9 cellular contexts compared by ENCODE assay signal in genomic region chr5:20985754-20986153, GRCh38.
"Had no signal": no experiment of that assay in that cellular context is flagged by ENCODE, and none has a peak within 500 bp of the region (broad histone marks: within the 10 kb centered on the region; RNA-seq: fewer than 3 reads in every experiment).

No MANE protein-coding gene starts in this region.

- H3K9ac ChIP-seq: GM23248 had no signal

- H3K4me1 Mint-ChIP-seq: GM23338, H9 had no signal

- ATAC-seq: GM23338, HCT116 had no signal

- H3K9me3 ChIP-seq: HAP-1 had no signal

- H3K4me1 ChIP-seq: HAP-1 had no signal

- H3K4me2 ChIP-seq: GM23338 had no signal

- H3K36me3 ChIP-seq: HAP-1 had no signal

- H3K27ac Mint-ChIP-seq: GM23338, H9, HFFc6 had no signal

- H3K4me3 Mint-ChIP-seq: GM23338, H9, HFFc6 had no signal

- H3K27ac ChIP-seq: GM23248 had no signal

- DNase-seq: GM23248, GOT3, H7, H9, HCEC 1CT, HFFc6 had no signal

- H3K4me3 ChIP-seq: GM23248, GM23338, HAP-1 had no signal

- H2AFZ ChIP-seq: GM23248, GM23338 had no signal
